In genomic region chr5:175381116-175381515, GRCh38 we compare ENCODE assay signal across 31 cellular contexts.
"Had no signal": no experiment of that assay in that cellular context is flagged by ENCODE, and none has a peak within 500 bp of the region (broad histone marks: within the 10 kb centered on the region; RNA-seq: fewer than 3 reads in every experiment).

No MANE protein-coding gene starts in this region.

- H3K9me3 Mint-ChIP-seq: activated B cell treated with CpG ODN at 0.5 μM for 24 hours; activated CD4-positive, alpha-beta T cell treated with anti-CD3 and anti-CD28 coated beads, Interleukin-2, amount 10 ng/mL, durations not matched to agents 24 days and 14 days; activated naive CD4-positive, alpha-beta T cell treated with anti-CD3 and anti-CD28 coated beads, Interleukin-2, amount 50 U/mL, for 24 hours; activated T-cell treated with anti-CD3 and anti-CD28 coated beads, Interleukin-2, amount 50 U/mL, for 24 hours; activated T-helper 2 cell treated with anti-CD3 and anti-CD28 coated beads, Interferon-gamma antibody, Interleukin-2, Interleukin-4, amounts not matched to agents 10 μg/mL and 5 μg/mL and 100 μg/mL, durations not matched to agents 14 hours and 24 hours and 36 hours; central memory CD8-positive, alpha-beta T cell had no signal

- H3K4me1 ChIP-seq: ascending aorta had no signal

- H3K36me3 Mint-ChIP-seq: activated naive CD4-positive, alpha-beta T cell treated with anti-CD3 and anti-CD28 coated beads, Interleukin-2, amount 50 U/mL, for 24 hours; activated naive CD8-positive, alpha-beta T cell treated with anti-CD3 and anti-CD28 coated beads, Interleukin-2, amount 10 ng/mL, durations not matched to agents 7 days and 5 days had no signal

- H3K27ac Mint-ChIP-seq: activated B cell treated with CpG ODN at 0.5 μM for 24 hours; activated CD4-positive, alpha-beta T cell treated with anti-CD3 and anti-CD28 coated beads, Interleukin-2, amount 10 ng/mL, durations not matched to agents 24 days and 14 days; activated CD8-positive, alpha-beta T cell treated with anti-CD3 and anti-CD28 coated beads, Interleukin-2, amount 10 ng/mL, durations not matched to agents 7 days and 5 days; activated naive CD4-positive, alpha-beta T cell treated with anti-CD3 and anti-CD28 coated beads, Interleukin-2, amount 50 U/mL, for 24 hours; activated naive CD8-positive, alpha-beta T cell treated with anti-CD3 and anti-CD28 coated beads, Interleukin-2, amount 10 ng/mL, durations not matched to agents 7 days and 5 days; activated T-cell treated with anti-CD3 and anti-CD28 coated beads, Interleukin-2, amount 50 U/mL, for 24 hours; activated T-helper 2 cell treated with anti-CD3 and anti-CD28 coated beads, Interferon-gamma antibody, Interleukin-2, Interleukin-4, amounts not matched to agents 10 μg/mL and 5 μg/mL and 100 μg/mL, durations not matched to agents 14 hours and 24 hours and 36 hours had no signal

- H3K27ac ChIP-seq: ascending aorta, cardiac muscle cell, SJSA1, VCaP had no signal

- H3K4me1 Mint-ChIP-seq: activated B cell treated with CpG ODN at 0.5 μM for 24 hours; activated CD4-positive, alpha-beta T cell treated with anti-CD3 and anti-CD28 coated beads, Interleukin-2, amount 10 ng/mL, durations not matched to agents 24 days and 14 days; activated naive CD4-positive, alpha-beta T cell treated with anti-CD3 and anti-CD28 coated beads, Interleukin-2, amount 50 U/mL, for 24 hours; activated naive CD8-positive, alpha-beta T cell treated with anti-CD3 and anti-CD28 coated beads, Interleukin-2, amount 10 ng/mL, durations not matched to agents 7 days and 5 days; central memory CD8-positive, alpha-beta T cell had no signal

- H3K4me3 ChIP-seq: ascending aorta, cardiac muscle cell, SJSA1 had no signal

- H3K9me3 ChIP-seq: ascending aorta, SJSA1 had no signal

- H3K27me3 ChIP-seq: ascending aorta, cardiac muscle cell, SJSA1 had no signal

- DNase-seq: activated B cell treated with CpG ODN at 0.5 μM for 24 hours; activated CD4-positive, alpha-beta T cell treated with anti-CD3 and anti-CD28 coated beads for 1 hour; activated CD4-positive, alpha-beta T cell treated with anti-CD3 and anti-CD28 coated beads, Interleukin-2, amount 10 ng/mL, durations not matched to agents 24 days and 14 days; activated CD4-positive, alpha-beta T cell treated with anti-CD3 and anti-CD28 coated beads, Interleukin-2, amount 50 U/mL, for 4 hours; activated CD8-positive, alpha-beta T cell treated with anti-CD3 and anti-CD28 coated beads, Interleukin-2, amount 10 ng/mL, durations not matched to agents 7 days and 5 days; activated gamma-delta T cell; activated naive CD4-positive, alpha-beta T cell treated with Interleukin-2 at 50 U/mL for 16 hours; activated naive CD8-positive, alpha-beta T cell treated with anti-CD3 and anti-CD28 coated beads, Interleukin-2, amount 10 ng/mL, durations not matched to agents 7 days and 5 days; activated T-cell treated with anti-CD3 and anti-CD28 coated beads, Interleukin-2, amount 50 U/mL, for 24 hours; amygdala; Kasumi-1; MM.1S; NCI-H1092 treated with DMSO at 0.1 percent for 48 hours; NCI-H146; NCI-H187; NCI-H2081; NCI-H345; NCI-H524 treated with DMSO at 0.1 percent for 48 hours; SHP77; T-helper 1 cell; T-helper 2 cell; T-helper 9 cell had no signal

- H3K36me3 ChIP-seq: ascending aorta, cardiac muscle cell, SJSA1 had no signal

- ATAC-seq: activated CD8-positive, alpha-beta T cell treated with anti-CD3 and anti-CD28 coated beads, Interleukin-2, amount 10 ng/mL, durations not matched to agents 7 days and 5 days; Panc1; SK-N-SH treated with all-trans-retinoic acid at 6 μM for 48 hours had no signal

- H3K4me3 Mint-ChIP-seq: activated B cell treated with CpG ODN at 0.5 μM for 24 hours; activated CD4-positive, alpha-beta T cell treated with anti-CD3 and anti-CD28 coated beads, Interleukin-2, amount 10 ng/mL, durations not matched to agents 24 days and 14 days; activated CD8-positive, alpha-beta T cell treated with anti-CD3 and anti-CD28 coated beads, Interleukin-2, amount 10 ng/mL, durations not matched to agents 7 days and 5 days; activated naive CD4-positive, alpha-beta T cell treated with anti-CD3 and anti-CD28 coated beads, Interleukin-2, amount 50 U/mL, for 24 hours; activated naive CD8-positive, alpha-beta T cell treated with anti-CD3 and anti-CD28 coated beads, Interleukin-2, amount 10 ng/mL, durations not matched to agents 7 days and 5 days; activated T-cell treated with anti-CD3 and anti-CD28 coated beads, Interleukin-2, amount 50 U/mL, for 24 hours; central memory CD8-positive, alpha-beta T cell had no signal
